8 cellular contexts compared by ENCODE assay signal in genomic region chr16:3150346-3151218, GRCh38. TPM values are rescaled to one million over a fixed set of nuclear protein-coding genes. Genes with fewer than 3 reads are reported as not detected.
DNase-seq lines count a peak whose midpoint lies in the region; ATAC-seq and TF ChIP-seq lines count a peak whose summit lies in the region.

No MANE protein-coding gene starts in this region.

- H3K36me3 Mint-ChIP-seq in activated naive CD8-positive, alpha-beta T cell treated with anti-CD3 and anti-CD28 coated beads for 36 hours = peaks cover 4% of the 10 kb centered on the region

- peak; percentile 80 for ATAC-seq in HG02642 (IDR thresholded peaks at IDR 0.05; ENCODE audit: poor library complexity, unreplicated experiment)
- ATAC-seq in Right ventricle myocardium superior (ENCODE audit: poor library complexity) = peak; percentile 93

- H3K9ac ChIP-seq in parathyroid adenoma = peak overlapping the region; percentile 74

- peak overlapping the region; percentile 79 for H3K4me2 ChIP-seq in parathyroid adenoma (ENCODE audit: low read length)

- peak overlapping the region; percentile 82 for H3K27ac ChIP-seq in parathyroid adenoma
- peak overlapping the region; percentile 81 to 88 for H3K27ac ChIP-seq in tibial artery

- peak overlapping the region; percentile 93 for H2AFZ ChIP-seq in parathyroid adenoma

- H3K4me3 ChIP-seq in parathyroid adenoma (ENCODE audit: low read depth, low read length) = peak overlapping the region; percentile 66
- peak overlapping the region; percentile 58 to 63 for H3K4me3 ChIP-seq in tibial artery

- no peaks in the 10 kb centered on the region for H3K9me3 ChIP-seq in parathyroid adenoma (ENCODE audit: control insufficient read depth, low read length)
- H3K9me3 ChIP-seq in tibial artery = peaks cover 0 to 3% (median 0%) of the 10 kb centered on the region in 3 donors

- H3K9me3 Mint-ChIP-seq in activated naive CD8-positive, alpha-beta T cell treated with anti-CD3 and anti-CD28 coated beads for 36 hours = peaks cover 9% of the 10 kb centered on the region

- H3K36me3 ChIP-seq in parathyroid adenoma (ENCODE audit: control insufficient read depth, insufficient read depth, low read length) (no peaks in the 10 kb centered on the region), tibial artery (no peaks in the 10 kb centered on the region)

- H3K27ac Mint-ChIP-seq in activated naive CD8-positive, alpha-beta T cell treated with anti-CD3 and anti-CD28 coated beads for 36 hours = peak overlapping the region; percentile 87

- no peaks in the 10 kb centered on the region for H3K79me2 ChIP-seq in parathyroid adenoma

- peak overlapping the region; percentile 90 for H3K4me3 Mint-ChIP-seq in activated naive CD8-positive, alpha-beta T cell treated with anti-CD3 and anti-CD28 coated beads for 36 hours

- peaks cover 29% of the 10 kb centered on the region for H3K4me1 Mint-ChIP-seq in activated naive CD8-positive, alpha-beta T cell treated with anti-CD3 and anti-CD28 coated beads for 36 hours

- peaks cover 12% of the 10 kb centered on the region for H3K27me3 Mint-ChIP-seq in activated naive CD8-positive, alpha-beta T cell treated with anti-CD3 and anti-CD28 coated beads for 36 hours

- no peaks in the 10 kb centered on the region for H3K27me3 ChIP-seq in parathyroid adenoma (ENCODE audit: control insufficient read depth, insufficient read depth, low read length)
- H3K27me3 ChIP-seq in tibial artery = no peaks in the 10 kb centered on the region

- H3K4me1 ChIP-seq in parathyroid adenoma (no peaks in the 10 kb centered on the region), tibial artery (peaks cover 0 to 26% (median 15%) of the 10 kb centered on the region in 4 donors)

- intact Hi-C loops in Right ventricle myocardium superior (cut with DNase I) (no loop called here), tibial artery (cut with DNase I; ENCODE audit: low total_unique reads) (loop anchor here (10.0 kb wide), 1 partner anchor 354 kb away; the partner anchor contains the start of gene CLUAP1)

- TF ChIP-seq CTCF in GM10266 (IDR thresholded peaks at IDR 0.05; ENCODE audit: control insufficient read depth, insufficient read depth, low read depth, missing control alignments) (no peak), parathyroid adenoma (IDR thresholded peaks at IDR 0.05) (no peak), tibial artery (IDR thresholded peaks at IDR 0.05) (no peak)

- DNase-seq in GM10266 (ENCODE audit: extremely low spot score) = peak; percentile 98
- DNase-seq in NCI-H1105 (lab: John Stamatoyannopoulos, UW) = peak; percentile 81
- DNase-seq in SKM-1 treated with dmso at 0.1 percent for 144 hours (lab: John Stamatoyannopoulos, UW; ENCODE audit: unreplicated experiment) = peak; percentile 93
- peak; percentile 98 for DNase-seq in activated naive CD8-positive, alpha-beta T cell treated with anti-CD3 and anti-CD28 coated beads for 36 hours
- DNase-seq in Right ventricle myocardium superior = peak; percentile 96
- DNase-seq in tibial artery = peak; percentile 95 to 97

RNA-seq across cellular contexts. Expression of gene ZNF213, which starts 15.8 kb away (rescaled TPM):
- total RNA-seq in activated naive CD8-positive, alpha-beta T cell treated with anti-CD3 and anti-CD28 coated beads for 36 hours = 1 to 10 TPM; 7.6 to 9.1 TPM
- 6.1 TPM for total RNA-seq in Right ventricle myocardium superior

RNA-seq across cellular contexts. Expression of gene OR1F1, which starts 37.4 kb away (rescaled TPM):
- total RNA-seq in activated naive CD8-positive, alpha-beta T cell treated with anti-CD3 and anti-CD28 coated beads for 36 hours = not detected
- not detected for total RNA-seq in Right ventricle myocardium superior

RNA-seq across cellular contexts. Expression of gene ZNF205, which starts 38.2 kb away (rescaled TPM):
- under 1 TPM; 0.35 to 0.36 TPM for total RNA-seq in activated naive CD8-positive, alpha-beta T cell treated with anti-CD3 and anti-CD28 coated beads for 36 hours
- total RNA-seq in Right ventricle myocardium superior = 6.9 TPM

RNA-seq across cellular contexts. Expression of gene ZSCAN10, which starts 51.5 kb away (rescaled TPM):
- not detected for total RNA-seq in activated naive CD8-positive, alpha-beta T cell treated with anti-CD3 and anti-CD28 coated beads for 36 hours
- total RNA-seq in Right ventricle myocardium superior = not detected

Comparison
In these comparisons a context has a peak if more than half of its experiments do, and no peak if none do; other contexts are left out.
1. Peak in every context shown above with its lines: DNase-seq, ATAC-seq, H3K4me3 ChIP-seq and H3K27ac ChIP-seq.